8 cellular contexts compared by ENCODE assay signal in the genomic region with DNA sequence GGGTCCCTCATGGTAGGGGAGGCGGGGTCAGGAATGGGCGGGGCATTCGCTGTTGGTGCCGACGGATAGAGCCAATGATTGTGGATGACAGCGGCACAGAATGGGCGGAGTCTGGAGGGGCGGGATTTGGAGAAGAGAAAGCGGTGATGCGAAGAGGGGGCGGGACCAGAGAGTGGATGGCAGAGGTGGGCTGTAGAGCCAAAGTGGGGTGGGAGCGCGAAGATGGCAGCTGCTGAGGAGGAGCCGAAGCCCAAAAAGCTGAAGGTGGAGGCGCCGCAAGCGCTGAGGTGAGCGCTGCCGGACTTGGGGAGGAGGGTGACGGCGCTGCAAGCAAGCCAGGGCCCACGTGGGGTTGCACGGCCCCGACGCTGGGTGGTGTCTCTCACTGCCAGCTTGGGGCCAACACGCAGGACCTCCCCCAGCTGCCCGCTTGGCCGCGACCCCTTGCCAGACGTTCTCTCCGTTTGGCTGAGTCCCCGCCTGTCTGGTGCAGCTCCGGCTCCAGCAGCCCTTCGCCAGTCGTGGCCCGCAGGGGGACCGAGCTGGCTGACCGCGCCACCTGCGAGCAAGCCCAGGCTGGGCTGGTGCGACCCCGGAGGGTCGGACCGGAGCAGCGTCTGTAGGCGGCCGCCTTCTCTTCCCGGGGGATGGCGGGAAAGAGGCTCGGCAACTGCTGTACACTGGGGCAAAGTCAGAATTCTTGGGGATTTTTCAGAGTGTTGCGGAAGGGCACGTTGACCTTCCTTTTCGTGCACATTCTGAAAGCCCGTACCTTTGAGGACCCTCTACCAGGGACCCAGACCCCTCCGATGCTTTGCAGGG. TPM values are rescaled to one million over a fixed set of nuclear protein-coding genes. Genes with fewer than 3 reads are reported as not detected.
DNase-seq lines count a peak whose midpoint lies in the region; ATAC-seq and TF ChIP-seq lines count a peak whose summit lies in the region.

A gene (plus strand): TSS at position 165 of the 822 bp plus-strand sequence. CDS start 58 bp downstream, at position 223.

- peak within 1 kb of the TSS; percentile 88 to 98 (median 96) for H3K4me3 ChIP-seq in BLaER1 treated with 17β-estradiol and CSF1 and Interleukin-3, amounts not matched to agents 10 nM and 100 nM
- H3K4me3 ChIP-seq in dorsolateral prefrontal cortex (peak within 1 kb of the TSS; percentile 59 to 99 (median 90)), lower leg skin (ENCODE audit: low read depth, poor library complexity, severe bottlenecking) (peak within 1 kb of the TSS; percentile 90)

- H3K9me3 ChIP-seq in BLaER1 treated with 17β-estradiol and CSF1 and Interleukin-3, amounts not matched to agents 10 nM and 100 nM (replicated peaks in 1 of 11): no peaks in the 10 kb centered on the region

- peak within 1 kb of the TSS; percentile 83 to 96 (median 92) for H3K9ac ChIP-seq in BLaER1 treated with 17β-estradiol and CSF1 and Interleukin-3, amounts not matched to agents 10 nM and 100 nM

- peaks cover 47 to 77% (median 60%) of the 10 kb centered on the region in 10 experiments for H3K4me1 ChIP-seq in BLaER1 treated with 17β-estradiol and CSF1 and Interleukin-3, amounts not matched to agents 10 nM and 100 nM

- peaks cover 9 to 27% (median 23%) of the 10 kb centered on the region in 11 experiments; a peak in 20 of 22 replicates for H3K36me3 ChIP-seq in BLaER1 treated with 17β-estradiol and CSF1 and Interleukin-3, amounts not matched to agents 10 nM and 100 nM

- TF ChIP-seq CTCF in dorsolateral prefrontal cortex (IDR thresholded peaks at IDR 0.05 in 54 of 56, conservative IDR thresholded peaks at IDR 0.05 in 2 of 56; ENCODE audit: low read depth in 1 of 56, partially characterized antibody in 56 of 56): peak in 48 of 56 donors; percentile 7 to 60 (median 34)
- TF ChIP-seq CTCF in lower leg skin (IDR thresholded peaks at IDR 0.05): no peak

- peaks cover 0 to 49% (median 19%) of the 10 kb centered on the region in 11 experiments; a peak in 11 of 22 replicates for H4K20me1 ChIP-seq in BLaER1 treated with 17β-estradiol and CSF1 and Interleukin-3, amounts not matched to agents 10 nM and 100 nM

- H3K27ac ChIP-seq in BLaER1 treated with 17β-estradiol and CSF1 and Interleukin-3, amounts not matched to agents 10 nM and 100 nM: peak within 1 kb of the TSS; percentile 92 to 98 (median 94)
- peak within 1 kb of the TSS; percentile 31 to 96 (median 90) for H3K27ac ChIP-seq in dorsolateral prefrontal cortex

- intact Hi-C loops in dorsolateral prefrontal cortex (cut with DNase I): loop anchor here (2.0 to 10.0 kb wide), 4 partner anchors 26 to 1084 kb away; a partner anchor contains a TSS
- intact Hi-C loops in lower leg skin (cut with DNase I; ENCODE audit: low total_unique reads): no loop called here

- WGBS in lower leg skin, 2 donors: 0 to 1% methylated on average over 32 to 54 of the region's 55 CpGs

- H3K27me3 ChIP-seq in BLaER1 treated with 17β-estradiol and CSF1 and Interleukin-3, amounts not matched to agents 10 nM and 100 nM: no peaks in the 10 kb centered on the region
- H3K27me3 ChIP-seq in dorsolateral prefrontal cortex: no peaks in the 10 kb centered on the region

- ATAC-seq in HG03432 (IDR thresholded peaks at IDR 0.05; ENCODE audit: unreplicated experiment): peak; percentile 87

- peak; percentile 96 for DNase-seq in NCI-H774 (lab: John Stamatoyannopoulos, UW)
- peak; percentile 100 for DNase-seq in activated CD4-positive, alpha-beta T cell treated with anti-CD3 and anti-CD28 coated beads, Interleukin-2, amount 50 U/mL, for 48 hours
- peak; percentile 97 to 100 (median 99) for DNase-seq in dorsolateral prefrontal cortex
- peak; percentile 100 for DNase-seq in lower leg skin (ENCODE audit: low spot score in 2 of 2)
- DNase-seq in stimulated activated CD4-positive, alpha-beta T cell treated with anti-CD3 and anti-CD28 coated beads, Interleukin-4, amount 100 ng/mL, for 48 hours (ENCODE audit: low read depth in 2 of 2): peak; percentile 100

- peak within 1 kb of the TSS; percentile 88 to 98 (median 92) for H3K4me2 ChIP-seq in BLaER1 treated with 17β-estradiol and CSF1 and Interleukin-3, amounts not matched to agents 10 nM and 100 nM

- TF ChIP-seq POLR2A in GM19099 (IDR thresholded peaks at IDR 0.05; ENCODE audit: extremely low read depth, insufficient read length, low read depth): peak; percentile 69
- no peak for TF ChIP-seq POLR2A in lower leg skin (IDR thresholded peaks at IDR 0.05)

RNA-seq across cellular contexts. Expression of the gene that starts here (rescaled TPM):
- 10 to 100 TPM; 26.7 to 48.2 (median 34.8) TPM for total RNA-seq in dorsolateral prefrontal cortex
- total RNA-seq in lower leg skin: 10 to 100 TPM; 42.3 to 46.3 (median 42.9) TPM

Comparison
In these comparisons a context has a peak if more than half of its experiments do, and no peak if none do; other contexts are left out.
1. Peak in every context shown above with its lines: DNase-seq, ATAC-seq, H3K4me3 ChIP-seq and H3K27ac ChIP-seq.
2. CTCF ChIP-seq: peak in dorsolateral prefrontal cortex (48 of 56); none in lower leg skin (0 of 3).